Comparison of ENCODE assay signal across 33 cellular contexts in genomic region chr5:10228288-10228687, GRCh38.
"Had no signal": no experiment of that assay in that cellular context is flagged by ENCODE, and none has a peak within 500 bp of the region (broad histone marks: within the 10 kb centered on the region; RNA-seq: fewer than 3 reads in every experiment).

No MANE protein-coding gene starts in this region.

- ATAC-seq: activated CD4-positive, alpha-beta T cell treated with anti-CD3 and anti-CD28 coated beads for 36 hours; activated CD8-positive, alpha-beta memory T cell treated with anti-CD3 and anti-CD28 coated beads, Interleukin-2, amount 10 ng/mL, durations not matched to agents 7 days and 5 days; activated CD8-positive, alpha-beta T cell treated with anti-CD3 and anti-CD28 coated beads, Interleukin-2, amount 10 ng/mL, durations not matched to agents 7 days and 5 days; body of pancreas; foreskin keratinocyte; gastrocnemius medialis; heart left ventricle had no signal

- H3K4me3 ChIP-seq: body of pancreas, breast epithelium, cardiac muscle cell, colonic mucosa, esophagus muscularis mucosa, gastrocnemius medialis, heart left ventricle had no signal

- H3K36me3 ChIP-seq: breast epithelium, colonic mucosa, gastrocnemius medialis had no signal

- H3K4me3 Mint-ChIP-seq: activated CD4-positive, alpha-beta memory T cell treated with anti-CD3 and anti-CD28 coated beads for 36 hours; activated CD4-positive, alpha-beta T cell treated with anti-CD3 and anti-CD28 coated beads for 36 hours; activated CD4-positive, alpha-beta T cell treated with anti-CD3 and anti-CD28 coated beads, Interleukin-2, amount 10 ng/mL, durations not matched to agents 24 days and 14 days; activated CD8-positive, alpha-beta memory T cell treated with anti-CD3 and anti-CD28 coated beads, Interleukin-2, amount 10 ng/mL, durations not matched to agents 7 days and 5 days; activated CD8-positive, alpha-beta T cell treated with anti-CD3 and anti-CD28 coated beads, Interleukin-2, amount 10 ng/mL, durations not matched to agents 7 days and 5 days; activated naive CD4-positive, alpha-beta T cell treated with anti-CD3 and anti-CD28 coated beads for 36 hours; activated naive CD4-positive, alpha-beta T cell treated with anti-CD3 and anti-CD28 coated beads, Interleukin-2, amount 50 U/mL, for 24 hours; activated naive CD8-positive, alpha-beta T cell treated with anti-CD3 and anti-CD28 coated beads, Interleukin-2, amount 10 ng/mL, durations not matched to agents 7 days and 5 days; activated T-helper 1 cell treated with anti-CD3 and anti-CD28 coated beads, Interleukin-12 subunit alpha, Interleukin-12 subunit beta, Interleukin-2, Interleukin-4 antibody, amounts not matched to agents 30 ng/mL and 10 ng/mL and 1 ng/mL, durations not matched to agents 14 hours and 24 hours and 36 hours; endodermal cell had no signal

- H3K4me1 ChIP-seq: body of pancreas, breast epithelium, colonic mucosa, esophagus muscularis mucosa, foreskin keratinocyte, heart left ventricle had no signal

- H3K27me3 ChIP-seq: body of pancreas, breast epithelium, cardiac muscle cell, colonic mucosa, esophagus muscularis mucosa, foreskin keratinocyte, gastrocnemius medialis, heart left ventricle had no signal

- DNase-seq: activated CD4-positive, alpha-beta memory T cell treated with anti-CD3 and anti-CD28 coated beads for 36 hours; activated CD4-positive, alpha-beta T cell treated with anti-CD3 and anti-CD28 coated beads for 36 hours; activated CD4-positive, alpha-beta T cell treated with anti-CD3 and anti-CD28 coated beads, Interleukin-2, amount 10 ng/mL, durations not matched to agents 24 days and 14 days; activated CD4-positive, CD25-positive, alpha-beta regulatory T cell; activated CD4-positive, CD25-positive, alpha-beta regulatory T cell treated with anti-CD3 and anti-CD28 coated beads, Interleukin-2, amount 50 U/mL, for 72 hours; activated CD8-positive, alpha-beta memory T cell treated with anti-CD3 and anti-CD28 coated beads, Interleukin-2, amount 10 ng/mL, durations not matched to agents 7 days and 5 days; activated CD8-positive, alpha-beta memory T cell treated with anti-CD3 and anti-CD28 coated beads, Interleukin-2, amount 50 U/mL, for 4 hours; activated CD8-positive, alpha-beta T cell treated with anti-CD3 and anti-CD28 coated beads, Interleukin-2, amount 10 ng/mL, durations not matched to agents 7 days and 5 days; activated effector memory CD4-positive, alpha-beta T cell treated with anti-CD3 and anti-CD28 coated beads, Interleukin-2, amount 50 U/mL, for 16 hours; activated naive CD4-positive, alpha-beta T cell treated with anti-CD3 and anti-CD28 coated beads for 36 hours; activated naive CD8-positive, alpha-beta T cell treated with anti-CD3 and anti-CD28 coated beads, Interleukin-2, amount 10 ng/mL, durations not matched to agents 7 days and 5 days; activated T-cell treated with anti-CD3 and anti-CD28 coated beads, Interleukin-2, amount 50 U/mL, for 1 hour; activated T-cell treated with anti-CD3 and anti-CD28 coated beads, Interleukin-2, amount 50 U/mL, for 48 hours; amniotic stem cell; anterior cingulate cortex; body of pancreas; central memory CD4-positive, alpha-beta T cell; cerebellar nuclear complex; colonic mucosa; effector memory CD4-positive, alpha-beta T cell; endodermal cell; erythroblast; foreskin keratinocyte; gastrocnemius medialis; glutamatergic neuron; heart left ventricle; T-helper 2 cell had no signal

- H3K27me3 Mint-ChIP-seq: activated CD4-positive, alpha-beta memory T cell treated with anti-CD3 and anti-CD28 coated beads for 36 hours; activated CD4-positive, alpha-beta T cell treated with anti-CD3 and anti-CD28 coated beads for 36 hours; activated CD4-positive, alpha-beta T cell treated with anti-CD3 and anti-CD28 coated beads, Interleukin-2, amount 10 ng/mL, durations not matched to agents 24 days and 14 days; activated CD8-positive, alpha-beta memory T cell treated with anti-CD3 and anti-CD28 coated beads, Interleukin-2, amount 10 ng/mL, durations not matched to agents 7 days and 5 days; activated naive CD4-positive, alpha-beta T cell treated with anti-CD3 and anti-CD28 coated beads, Interleukin-2, amount 50 U/mL, for 24 hours; activated naive CD8-positive, alpha-beta T cell treated with anti-CD3 and anti-CD28 coated beads, Interleukin-2, amount 10 ng/mL, durations not matched to agents 7 days and 5 days had no signal

- H3K27ac Mint-ChIP-seq: activated CD4-positive, alpha-beta memory T cell treated with anti-CD3 and anti-CD28 coated beads for 36 hours; activated CD4-positive, alpha-beta T cell treated with anti-CD3 and anti-CD28 coated beads for 36 hours; activated CD4-positive, alpha-beta T cell treated with anti-CD3 and anti-CD28 coated beads, Interleukin-2, amount 10 ng/mL, durations not matched to agents 24 days and 14 days; activated CD8-positive, alpha-beta memory T cell treated with anti-CD3 and anti-CD28 coated beads, Interleukin-2, amount 10 ng/mL, durations not matched to agents 7 days and 5 days; activated CD8-positive, alpha-beta T cell treated with anti-CD3 and anti-CD28 coated beads, Interleukin-2, amount 10 ng/mL, durations not matched to agents 7 days and 5 days; activated naive CD4-positive, alpha-beta T cell treated with anti-CD3 and anti-CD28 coated beads for 36 hours; activated naive CD4-positive, alpha-beta T cell treated with anti-CD3 and anti-CD28 coated beads, Interleukin-2, amount 50 U/mL, for 24 hours; activated naive CD8-positive, alpha-beta T cell treated with anti-CD3 and anti-CD28 coated beads, Interleukin-2, amount 10 ng/mL, durations not matched to agents 7 days and 5 days; activated T-helper 1 cell treated with anti-CD3 and anti-CD28 coated beads, Interleukin-12 subunit alpha, Interleukin-12 subunit beta, Interleukin-2, Interleukin-4 antibody, amounts not matched to agents 30 ng/mL and 10 ng/mL and 1 ng/mL, durations not matched to agents 14 hours and 24 hours and 36 hours; activated T-helper 2 cell treated with anti-CD3 and anti-CD28 coated beads, Interferon-gamma antibody, Interleukin-2, Interleukin-4, amounts not matched to agents 10 μg/mL and 5 μg/mL and 100 μg/mL, durations not matched to agents 14 hours and 24 hours and 36 hours; endodermal cell had no signal

- H3K4me1 Mint-ChIP-seq: activated CD4-positive, alpha-beta T cell treated with anti-CD3 and anti-CD28 coated beads for 36 hours; activated CD4-positive, alpha-beta T cell treated with anti-CD3 and anti-CD28 coated beads, Interleukin-2, amount 10 ng/mL, durations not matched to agents 24 days and 14 days; activated CD8-positive, alpha-beta memory T cell treated with anti-CD3 and anti-CD28 coated beads, Interleukin-2, amount 10 ng/mL, durations not matched to agents 7 days and 5 days; activated naive CD4-positive, alpha-beta T cell treated with anti-CD3 and anti-CD28 coated beads, Interleukin-2, amount 50 U/mL, for 24 hours; activated naive CD8-positive, alpha-beta T cell treated with anti-CD3 and anti-CD28 coated beads, Interleukin-2, amount 10 ng/mL, durations not matched to agents 7 days and 5 days had no signal

- H3K27ac ChIP-seq: body of pancreas, breast epithelium, cardiac muscle cell, colonic mucosa, esophagus muscularis mucosa, foreskin keratinocyte, heart left ventricle had no signal

- H3K9me3 ChIP-seq: body of pancreas, colonic mucosa, esophagus muscularis mucosa, gastrocnemius medialis had no signal

- H3K9me3 Mint-ChIP-seq: activated CD4-positive, alpha-beta T cell treated with anti-CD3 and anti-CD28 coated beads, Interleukin-2, amount 10 ng/mL, durations not matched to agents 24 days and 14 days; activated naive CD8-positive, alpha-beta T cell treated with anti-CD3 and anti-CD28 coated beads, Interleukin-2, amount 10 ng/mL, durations not matched to agents 7 days and 5 days had no signal
